Comparison of ENCODE assay signal across 8 cellular contexts in genomic region chr11:35663408-35663702, GRCh38. TPM values are rescaled to one million over a fixed set of nuclear protein-coding genes. Genes with fewer than 3 reads are reported as not detected.
DNase-seq lines count a peak whose midpoint lies in the region; ATAC-seq, FAIRE-seq and TF ChIP-seq lines count a peak whose summit lies in the region.

No MANE protein-coding gene starts in this region.

- H3K27me3 ChIP-seq in K562 (ENCODE audit: control insufficient read depth in 2 of 2, insufficient read depth in 2 of 2, low read length in 2 of 2) (no peaks in the 10 kb centered on the region; a peak in 1 of 5 replicates), upper lobe of right lung (no peaks in the 10 kb centered on the region)

- no peaks in the 10 kb centered on the region for H3K9me1 ChIP-seq in K562 (ENCODE audit: control insufficient read depth, insufficient read depth, low read length)

- CTCF ChIA-PET in K562 (lab: Yijun Ruan, JAX; ENCODE audit: low intra/inter-chr PET ratio) = no interaction called here

- TF ChIP-seq POLR2A in K562 (conservative IDR thresholded peaks at IDR 0.05) = peak; percentile 49

- H3K36me3 Mint-ChIP-seq in activated naive CD4-positive, alpha-beta T cell treated with anti-CD3 and anti-CD28 coated beads, Interleukin-2, amount 50 U/mL, for 24 hours = peaks cover 37% of the 10 kb centered on the region
- peaks cover 30% of the 10 kb centered on the region for H3K36me3 Mint-ChIP-seq in memory B cell

- in situ Hi-C loops in K562 (cut with MboI) = no loop called here

- peak overlapping the region; percentile 92 for H3K4me2 ChIP-seq in K562 (ENCODE audit: insufficient read depth, low read length)

- H3K4me3 ChIP-seq in K562 = peak overlapping the region; percentile 58
- peak overlapping the region; percentile 73 for H3K4me3 ChIP-seq in upper lobe of right lung

- peaks cover 0 to 16% of the 10 kb centered on the region in 2 experiments; a peak in 3 of 5 replicates for H3K4me1 ChIP-seq in K562 (replicated peaks in 1 of 2; ENCODE audit: control insufficient read depth in 2 of 2, insufficient read depth in 2 of 2, low read length in 2 of 2)
- peaks cover 10% of the 10 kb centered on the region for H3K4me1 ChIP-seq in upper lobe of right lung

- peak overlapping the region; percentile 78 to 93 for H3K9ac ChIP-seq in K562 (ENCODE audit: insufficient read depth in 1 of 2, low read depth in 2 of 2, low read length in 2 of 2)

- intact Hi-C loops in K562 (cut with micrococcal nuclease) = no loop called here
- intact Hi-C loops in upper lobe of right lung (cut with DNase I) = no loop called here

- peaks cover 55% of the 10 kb centered on the region for H3K4me1 Mint-ChIP-seq in activated naive CD4-positive, alpha-beta T cell treated with anti-CD3 and anti-CD28 coated beads, Interleukin-2, amount 50 U/mL, for 24 hours
- peaks cover 35% of the 10 kb centered on the region for H3K4me1 Mint-ChIP-seq in memory B cell

- WGBS in K562 (ENCODE audit: insufficient coverage, low coverage, missing lambda C conversion rate) = 18% methylated on average over 10 of the region's 10 CpGs

- no TSS peak for BruUV-seq in K562 (replicated peaks; lab: Mats Ljungman, UMichigan)

- H3K36me3 ChIP-seq in K562 (ENCODE audit: control insufficient read depth, insufficient read depth, low read length) (peaks cover 8% of the 10 kb centered on the region; the same call in 2 of the 3 replicates), upper lobe of right lung (no peaks in the 10 kb centered on the region)

- no peaks in the 10 kb centered on the region for H3K9me3 ChIP-seq in K562 (replicated peaks; ENCODE audit: control insufficient read depth, insufficient read depth, low read depth, low read length)
- peaks cover 19% of the 10 kb centered on the region for H3K9me3 ChIP-seq in upper lobe of right lung

- H3K9me3 Mint-ChIP-seq in activated naive CD4-positive, alpha-beta T cell treated with anti-CD3 and anti-CD28 coated beads, Interleukin-2, amount 50 U/mL, for 24 hours = peaks cover 19% of the 10 kb centered on the region
- H3K9me3 Mint-ChIP-seq in memory B cell = peaks cover 24% of the 10 kb centered on the region

- peak overlapping the region; percentile 95 for H2AFZ ChIP-seq in K562 (ENCODE audit: low read depth, low read length)

- no peak for TF ChIP-seq RAD21 in K562 (CRISPR knock-in tag; conservative IDR thresholded peaks at IDR 0.05 in 1 of 2, IDR thresholded peaks at IDR 0.05 in 1 of 2)

- peaks cover 54% of the 10 kb centered on the region for H3K79me2 ChIP-seq in K562 (ENCODE audit: control insufficient read depth, insufficient read depth, low read length)

- peaks cover 2% of the 10 kb centered on the region for H3K27me3 Mint-ChIP-seq in activated naive CD4-positive, alpha-beta T cell treated with anti-CD3 and anti-CD28 coated beads, Interleukin-2, amount 50 U/mL, for 24 hours
- no peaks in the 10 kb centered on the region for H3K27me3 Mint-ChIP-seq in memory B cell

- TF ChIP-seq EP300 in K562 (IDR thresholded peaks at IDR 0.05; ENCODE audit: low read length) = no peak

- POLR2A ChIA-PET in K562 (lab: Yijun Ruan, JAX) = no interaction called here

- TF ChIP-seq CTCF in K562 (IDR thresholded peaks at IDR 0.05 in 2 of 3, conservative IDR thresholded peaks at IDR 0.05 in 1 of 3; ENCODE audit: insufficient read depth in 2 of 3, low read depth in 1 of 3, low read length in 3 of 3) (no peak), upper lobe of right lung (IDR thresholded peaks at IDR 0.05) (no peak)

- H3K27ac ChIP-seq in K562 (ENCODE audit: extremely low read depth, low read depth, low read length) = peak overlapping the region; percentile 89
- peak overlapping the region; percentile 99 for H3K27ac ChIP-seq in upper lobe of right lung

- no peak for DNase-seq in activated naive CD4-positive, alpha-beta T cell treated with Interleukin-2 at 50 U/mL for 16 hours
- no peak for DNase-seq in K562 (ENCODE audit: extremely low read depth in 1 of 4, low spot score in 3 of 4)
- no peak for DNase-seq in memory B cell (ENCODE audit: low spot score in 2 of 2)
- no peak for DNase-seq in upper lobe of right lung
- no peak for DNase-seq in NOMO-1 (lab: John Stamatoyannopoulos, UW; ENCODE audit: unreplicated experiment in 2 of 2)
- no peak for DNase-seq in NCI-H69 (lab: John Stamatoyannopoulos, UW)
- DNase-seq in kidney tubule cell (ENCODE audit: low spot score) = no peak

- ATAC-seq in K562 = no peak
- ATAC-seq in memory B cell (ENCODE audit: low read depth) = no peak
- no peak for ATAC-seq in upper lobe of right lung

- no peaks in the 10 kb centered on the region for H4K20me1 ChIP-seq in K562 (replicated peaks; ENCODE audit: control insufficient read depth, insufficient read depth, low read length)

- H3K4me3 Mint-ChIP-seq in activated naive CD4-positive, alpha-beta T cell treated with anti-CD3 and anti-CD28 coated beads, Interleukin-2, amount 50 U/mL, for 24 hours = peak overlapping the region; percentile 97
- H3K4me3 Mint-ChIP-seq in memory B cell = peak overlapping the region; percentile 98

- FAIRE-seq in K562 (lab: Jason Lieb, UNC) = peak; percentile 67

- H3K27ac Mint-ChIP-seq in activated naive CD4-positive, alpha-beta T cell treated with anti-CD3 and anti-CD28 coated beads, Interleukin-2, amount 50 U/mL, for 24 hours = peak overlapping the region; percentile 99
- peak overlapping the region; percentile 96 for H3K27ac Mint-ChIP-seq in memory B cell

TF ChIP-seq in K562, 482 proteins besides CTCF, POLR2A, EP300 and RAD21 (continues in another document):
- TF ChIP-seq BRD9 (IDR thresholded peaks at IDR 0.05; ENCODE audit: low read depth, partially characterized antibody) (peak; percentile 74), PHF8 (IDR thresholded peaks at IDR 0.05; ENCODE audit: borderline replicate concordance, low read length) (no peak)
- TF ChIP-seq, protein P1, sequence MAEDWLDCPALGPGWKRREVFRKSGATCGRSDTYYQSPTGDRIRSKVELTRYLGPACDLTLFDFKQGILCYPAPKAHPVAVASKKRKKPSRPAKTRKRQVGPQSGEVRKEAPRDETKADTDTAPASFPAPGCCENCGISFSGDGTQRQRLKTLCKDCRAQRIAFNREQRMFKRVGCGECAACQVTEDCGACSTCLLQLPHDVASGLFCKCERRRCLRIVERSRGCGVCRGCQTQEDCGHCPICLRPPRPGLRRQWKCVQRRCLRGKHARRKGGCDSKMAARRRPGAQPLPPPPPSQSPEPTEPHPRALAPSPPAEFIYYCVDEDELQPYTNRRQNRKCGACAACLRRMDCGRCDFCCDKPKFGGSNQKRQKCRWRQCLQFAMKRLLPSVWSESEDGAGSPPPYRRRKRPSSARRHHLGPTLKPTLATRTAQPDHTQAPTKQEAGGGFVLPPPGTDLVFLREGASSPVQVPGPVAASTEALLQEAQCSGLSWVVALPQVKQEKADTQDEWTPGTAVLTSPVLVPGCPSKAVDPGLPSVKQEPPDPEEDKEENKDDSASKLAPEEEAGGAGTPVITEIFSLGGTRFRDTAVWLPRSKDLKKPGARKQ (CRISPR knock-in tag; IDR thresholded peaks at IDR 0.05) = no peak

RNA-seq across cellular contexts. Expression of gene TRIM44, which starts 0.8 kb away (rescaled TPM):
- total RNA-seq in K562 (2011; cell fraction: chromatin; rRNA removed; ENCODE audit: low replicate concordance) = 15.0 and 29.3 TPM in 2 replicates
- total RNA-seq in K562 (2011; cell fraction: nucleolus; rRNA removed) = 4.5 and 8.6 TPM in 2 replicates
- total RNA-seq in K562 (2011; cell fraction: nucleoplasm; rRNA removed) = 12.8 and 26.0 TPM in 2 replicates
- total RNA-seq in K562 (2014; rRNA removed) (20.7 and 37.0 TPM in 2 replicates), K562 (2014; rRNA removed; fragmentation: Illumina TruSeq; extraction: Trizol) (38.0 and 40.3 TPM in 2 replicates), K562 (2015; rRNA removed; fragmentation: Illumina TruSeq; extraction: Trizol) (30.3 and 31.9 TPM in 2 replicates), K562 (2021) (52.3 and 62.5 TPM in 2 replicates), upper lobe of right lung (67.2 TPM)
- polyA plus RNA-seq in K562 (2011; rRNA removed) (101 and 105 TPM in 2 replicates), K562 (2014; fragmentation: Illumina TruSeq; extraction: Trizol) (79.0 and 89.1 TPM in 2 replicates), K562 (2014; fragmentation: Nextera tagmentation; extraction: Ambion mirVana) (10 to 100 TPM in 1 of 2 experiments, 1 to 10 TPM in 1; 8.3 to 12.1 TPM), K562 (2014; rRNA removed) (20.9 and 37.2 TPM in 2 replicates)
- 33.2 and 61.8 TPM in 2 replicates for polyA plus RNA-seq in K562 (2011; cell fraction: cytosol; rRNA removed)
- 96.2 and 126 TPM in 2 replicates for polyA plus RNA-seq in K562 (2011; cell fraction: nucleus; rRNA removed)
- polyA plus RNA-seq in K562 (2012) = 36.5 and 64.3 TPM in 2 replicates
- 136 and 153 TPM in 2 replicates for polyA minus RNA-seq in K562 (2011; rRNA and poly(A)+ RNA removed)
- 42.9 and 45.3 TPM in 2 replicates for polyA minus RNA-seq in K562 (2011; cell fraction: cytosol; rRNA and poly(A)+ RNA removed)
- polyA minus RNA-seq in K562 (2011; cell fraction: nucleus; rRNA and poly(A)+ RNA removed) = 9.0 and 16.4 TPM in 2 replicates

RNA-seq across cellular contexts. Expression of gene FJX1, which starts 45.1 kb away (rescaled TPM):
- 0.53 and 1.1 TPM in 2 replicates for total RNA-seq in K562 (2011; cell fraction: chromatin; rRNA removed; ENCODE audit: low replicate concordance)
- 1.4 and 2.8 TPM in 2 replicates for total RNA-seq in K562 (2011; cell fraction: nucleolus; rRNA removed)
- 0.61 and 1.0 TPM in 2 replicates for total RNA-seq in K562 (2011; cell fraction: nucleoplasm; rRNA removed)
- total RNA-seq in K562 (2014; rRNA removed) = 2.0 and 2.9 TPM in 2 replicates
- 1.2 TPM in 2 replicates for total RNA-seq in K562 (2014; rRNA removed; fragmentation: Illumina TruSeq; extraction: Trizol)
- 0.72 and 1.1 TPM in 2 replicates for total RNA-seq in K562 (2015; rRNA removed; fragmentation: Illumina TruSeq; extraction: Trizol)
- total RNA-seq in K562 (2021) = 2.7 and 3.7 TPM in 2 replicates
- 0.22 and 0.95 TPM in 2 replicates for polyA plus RNA-seq in K562 (2011; rRNA removed)
- 0.19 and 2.6 TPM in 2 replicates for polyA plus RNA-seq in K562 (2011; cell fraction: cytosol; rRNA removed)
- 0.39 and 2.5 TPM in 2 replicates for polyA plus RNA-seq in K562 (2011; cell fraction: nucleus; rRNA removed)
- polyA plus RNA-seq in K562 (2012) = 0.58 and 2.0 TPM in 2 replicates
- 0.64 and 0.66 TPM in 2 replicates for polyA plus RNA-seq in K562 (2014; fragmentation: Illumina TruSeq; extraction: Trizol)
- polyA plus RNA-seq in K562 (2014; fragmentation: Nextera tagmentation; extraction: Ambion mirVana) = under 1 TPM; 0.10 to 0.38 TPM
- polyA plus RNA-seq in K562 (2014; rRNA removed) = 0.58 and 0.84 TPM in 2 replicates
- polyA minus RNA-seq in K562 (2011; rRNA and poly(A)+ RNA removed) = 0.09 and 0.32 TPM in 2 replicates
- polyA minus RNA-seq in K562 (2011; cell fraction: cytosol; rRNA and poly(A)+ RNA removed) = 0.82 and 1.4 TPM in 2 replicates
- polyA minus RNA-seq in K562 (2011; cell fraction: nucleus; rRNA and poly(A)+ RNA removed) = 0.67 and 1.8 TPM in 2 replicates
- 5.9 TPM for total RNA-seq in upper lobe of right lung
